In the genomic region with DNA sequence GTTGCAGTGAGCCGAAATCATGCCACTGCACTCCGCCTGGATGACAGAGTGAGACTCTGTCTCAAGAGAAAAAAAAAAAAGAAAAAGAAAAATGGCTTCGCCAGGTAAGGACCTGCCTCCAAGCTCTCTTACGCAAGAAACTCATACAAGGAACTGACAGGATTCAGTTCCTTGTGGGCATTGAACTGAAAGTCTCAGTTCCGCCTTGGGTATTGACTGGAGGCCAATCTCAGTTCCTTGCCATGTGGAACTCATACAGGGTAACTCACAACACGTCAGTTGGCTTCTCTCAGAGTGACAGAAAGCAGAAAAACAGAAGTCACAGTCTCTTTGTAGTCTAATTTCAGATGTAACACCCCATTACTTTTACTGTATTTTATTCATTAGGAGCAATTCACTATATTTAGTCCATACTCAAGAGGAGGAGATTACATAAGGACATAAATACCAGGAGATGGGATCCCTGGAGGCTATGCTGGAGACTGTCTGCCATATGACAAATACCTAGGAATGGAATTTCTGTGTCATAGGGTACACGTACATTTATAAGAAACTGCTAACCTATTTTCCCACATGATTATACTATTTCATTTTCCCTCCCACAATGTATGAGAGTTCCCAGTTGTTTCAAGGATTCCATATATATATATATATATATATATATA, we compare ENCODE assay signal across 10 cellular contexts. TPM values are rescaled to one million over a fixed set of nuclear protein-coding genes. Genes with fewer than 3 reads are reported as not detected.
DNase-seq lines count a peak whose midpoint lies in the region; ATAC-seq and TF ChIP-seq lines count a peak whose summit lies in the region.
"Had no signal": no experiment of that assay in that cellular context is flagged by ENCODE, and none has a peak within 500 bp of the region (broad histone marks: within the 10 kb centered on the region; RNA-seq: fewer than 3 reads in every experiment).

No MANE protein-coding gene starts in this region.

- no peak for TF ChIP-seq CTCF in RWPE2 (IDR thresholded peaks at IDR 0.05; ENCODE audit: poor library complexity, severe bottlenecking)
- TF ChIP-seq CTCF in spleen (IDR thresholded peaks at IDR 0.05 in 8 of 11, conservative IDR thresholded peaks at IDR 0.05 in 3 of 11), result no peak

- H3K9me3 ChIP-seq in RWPE2 (ENCODE audit: severe bottlenecking) (no peaks in the 10 kb centered on the region), spleen (no peaks in the 10 kb centered on the region)
- H3K9me3 ChIP-seq: SJSA1 had no signal

- H3K9me3 Mint-ChIP-seq in activated CD4-positive, alpha-beta T cell treated with anti-CD3 and anti-CD28 coated beads, Interleukin-2, amount 10 ng/mL, durations not matched to agents 24 days and 14 days, result no peaks in the 10 kb centered on the region

- H3K4me1 ChIP-seq in RWPE2 (ENCODE audit: insufficient read depth, poor library complexity, severe bottlenecking) (peaks cover 21% of the 10 kb centered on the region), spleen (peaks cover 0 to 18% (median 0%) of the 10 kb centered on the region in 6 donors)
- H3K4me1 ChIP-seq: SJSA1 had no signal

- H3K27me3 ChIP-seq in RWPE2 (ENCODE audit: insufficient read depth, poor library complexity, severe bottlenecking), result no peaks in the 10 kb centered on the region
- no peaks in the 10 kb centered on the region for H3K27me3 ChIP-seq in spleen (replicated peaks in 1 of 7)
- H3K27me3 ChIP-seq: SJSA1 had no signal

- WGBS in spleen, 5 donors, result 56 to 74% (median 66%) methylated on average over 7 of the region's 7 CpGs

- TF ChIP-seq POLR2A in spleen (IDR thresholded peaks at IDR 0.05), result no peak

- H3K4me3 Mint-ChIP-seq in activated CD4-positive, alpha-beta T cell treated with anti-CD3 and anti-CD28 coated beads, Interleukin-2, amount 10 ng/mL, durations not matched to agents 24 days and 14 days, result no peak overlapping the region

- no peak overlapping the region for H3K27ac Mint-ChIP-seq in activated CD4-positive, alpha-beta T cell treated with anti-CD3 and anti-CD28 coated beads, Interleukin-2, amount 10 ng/mL, durations not matched to agents 24 days and 14 days

- intact Hi-C loops in activated CD4-positive, alpha-beta T cell treated with anti-CD3 and anti-CD28 coated beads, Interleukin-2, amount 10 ng/mL, durations not matched to agents 24 days and 14 days (cut with micrococcal nuclease), result no loop called here
- intact Hi-C loops in spleen (cut with DNase I; ENCODE audit: low total_unique reads), result no loop called here

- peak; percentile 93 for ATAC-seq in HG03045 (IDR thresholded peaks at IDR 0.05; ENCODE audit: unreplicated experiment)
- ATAC-seq in RWPE2 (ENCODE audit: low read depth), result peak; percentile 70

- H3K36me3 Mint-ChIP-seq in activated CD4-positive, alpha-beta T cell treated with anti-CD3 and anti-CD28 coated beads, Interleukin-2, amount 10 ng/mL, durations not matched to agents 24 days and 14 days (ENCODE audit: low read depth), result no peaks in the 10 kb centered on the region

- peak overlapping the region; percentile 65 for H3K27ac ChIP-seq in RWPE2 (ENCODE audit: poor library complexity, severe bottlenecking)
- H3K27ac ChIP-seq in spleen, result peak overlapping the region in 5 of 8 donors; percentile 6 to 74 (median 57)
- H3K27ac ChIP-seq: 22Rv1, SJSA1 had no signal

- peak; percentile 25 for DNase-seq in activated CD4-positive, alpha-beta T cell treated with anti-CD3 and anti-CD28 coated beads, Interleukin-2, amount 10 ng/mL, durations not matched to agents 24 days and 14 days
- no peak for DNase-seq in activated CD4-positive, alpha-beta T cell treated with anti-CD3 and anti-CD28 coated beads for 1 hour
- DNase-seq in RWPE2 (ENCODE audit: low spot score) (no peak), spleen (no peak), NCI-H1048 (lab: John Stamatoyannopoulos, UW) (no peak), SHP77 (lab: John Stamatoyannopoulos, UW) (no peak)
- DNase-seq in stimulated activated CD4-positive, alpha-beta T cell treated with anti-CD3 and anti-CD28 coated beads, Interleukin-12 subunit alpha, Interleukin-12 subunit beta, amount 100 ng/mL, for 4 hours, result no peak

- peaks cover 9% of the 10 kb centered on the region for H3K27me3 Mint-ChIP-seq in activated CD4-positive, alpha-beta T cell treated with anti-CD3 and anti-CD28 coated beads, Interleukin-2, amount 10 ng/mL, durations not matched to agents 24 days and 14 days

- no peaks in the 10 kb centered on the region for H3K36me3 ChIP-seq in RWPE2 (ENCODE audit: low read depth)
- H3K36me3 ChIP-seq in spleen, result no peaks in the 10 kb centered on the region
- H3K36me3 ChIP-seq: SJSA1 had no signal

- H3K4me3 ChIP-seq in RWPE2 (ENCODE audit: severe bottlenecking), result no peak overlapping the region
- no peak overlapping the region for H3K4me3 ChIP-seq in spleen
- H3K4me3 ChIP-seq: SJSA1 had no signal

- H3K4me1 Mint-ChIP-seq in activated CD4-positive, alpha-beta T cell treated with anti-CD3 and anti-CD28 coated beads, Interleukin-2, amount 10 ng/mL, durations not matched to agents 24 days and 14 days, result peaks cover 5% of the 10 kb centered on the region

RNA-seq across cellular contexts. Expression of gene NOPCHAP1, which starts 11.4 kb away (rescaled TPM):
- 39.8 and 41.3 TPM in 2 replicates for total RNA-seq in activated CD4-positive, alpha-beta T cell treated with anti-CD3 and anti-CD28 coated beads, Interleukin-2, amount 10 ng/mL, durations not matched to agents 24 days and 14 days
- total RNA-seq in spleen, result 10 to 100 TPM in 3 of 7 donors, 1 to 10 TPM in 4; 2.5 to 15.1 (median 8.6) TPM
- polyA plus RNA-seq in spleen, result 10 to 100 TPM in 2 of 3 donors, 1 to 10 TPM in 1; 9.5 to 13.1 (median 12.2) TPM

RNA-seq across cellular contexts. Expression of gene SLC41A2, which starts 16.7 kb away (rescaled TPM):
- 11.5 and 12.3 TPM in 2 replicates for total RNA-seq in activated CD4-positive, alpha-beta T cell treated with anti-CD3 and anti-CD28 coated beads, Interleukin-2, amount 10 ng/mL, durations not matched to agents 24 days and 14 days
- total RNA-seq in spleen, result 10 to 100 TPM in 6 of 7 donors, 1 to 10 TPM in 1; 6.8 to 21.1 (median 13.6) TPM
- polyA plus RNA-seq in spleen, result 1 to 10 TPM; 1.1 to 1.9 (median 1.5) TPM
